ENCODE assay signal across 2 cellular contexts in the genomic region with DNA sequence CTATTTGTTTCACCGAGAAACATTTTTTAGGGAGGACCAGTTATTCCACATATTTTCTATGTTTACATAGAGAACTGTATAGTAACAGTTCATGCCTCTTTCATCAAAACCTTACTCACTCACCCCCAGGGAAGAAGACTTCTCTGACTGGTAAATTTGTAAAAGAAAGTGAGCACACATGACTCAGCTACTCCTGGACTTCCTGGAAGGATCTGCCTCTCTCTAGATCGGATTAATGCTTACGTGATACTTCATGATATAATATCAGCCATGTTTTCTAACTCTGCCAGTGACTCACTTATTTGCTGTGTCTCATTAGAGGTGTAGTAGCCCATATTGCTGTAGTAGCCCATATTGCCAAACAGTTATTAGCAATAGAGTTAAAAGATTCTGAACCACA.
TF ChIP-seq lines count a peak whose summit lies in the region.

No MANE protein-coding gene starts in this region.

TF ChIP-seq in A549, 52 proteins besides CTCF, POLR2A, EP300 and RAD21 (continued from another document and continues in another):
- TF ChIP-seq, protein P1, sequence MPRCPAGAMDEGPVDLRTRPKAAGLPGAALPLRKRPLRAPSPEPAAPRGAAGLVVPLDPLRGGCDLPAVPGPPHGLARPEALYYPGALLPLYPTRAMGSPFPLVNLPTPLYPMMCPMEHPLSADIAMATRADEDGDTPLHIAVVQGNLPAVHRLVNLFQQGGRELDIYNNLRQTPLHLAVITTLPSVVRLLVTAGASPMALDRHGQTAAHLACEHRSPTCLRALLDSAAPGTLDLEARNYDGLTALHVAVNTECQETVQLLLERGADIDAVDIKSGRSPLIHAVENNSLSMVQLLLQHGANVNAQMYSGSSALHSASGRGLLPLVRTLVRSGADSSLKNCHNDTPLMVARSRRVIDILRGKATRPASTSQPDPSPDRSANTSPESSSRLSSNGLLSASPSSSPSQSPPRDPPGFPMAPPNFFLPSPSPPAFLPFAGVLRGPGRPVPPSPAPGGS (IDR thresholded peaks at IDR 0.05): peak; percentile 85
- no peak for TF ChIP-seq TP53 (CRISPR knock-in tag; IDR thresholded peaks at IDR 0.05)
- TF ChIP-seq FOXS1 (CRISPR knock-in tag; IDR thresholded peaks at IDR 0.05): peak; percentile 90; the same call in 1 of the 2 replicates
- TF ChIP-seq JUNB (IDR thresholded peaks at IDR 0.05): peak; percentile 98
- 0 out of 2 replicates have a peak, but pooled peaks have one; percentile 40 for TF ChIP-seq HOXB5 (CRISPR knock-in tag; IDR thresholded peaks at IDR 0.05)
- TF ChIP-seq TFCP2L1 (CRISPR knock-in tag; IDR thresholded peaks at IDR 0.05): no peak
- no peak for TF ChIP-seq RCOR1 (IDR thresholded peaks at IDR 0.05; ENCODE audit: low read depth, low read length)
- TF ChIP-seq GATA3 (IDR thresholded peaks at IDR 0.05; ENCODE audit: borderline replicate concordance): peak; percentile 83
- peak; percentile 30 for TF ChIP-seq CHD2 (IDR thresholded peaks at IDR 0.05; ENCODE audit: low read length, partially characterized antibody)
- no peak for TF ChIP-seq HOXA7 (CRISPR knock-in tag; IDR thresholded peaks at IDR 0.05)
- TF ChIP-seq CBX2 (IDR thresholded peaks at IDR 0.05; ENCODE audit: borderline replicate concordance, low read depth): no peak
- TF ChIP-seq JUN (IDR thresholded peaks at IDR 0.05): peak; percentile 91 to 95
- TF ChIP-seq ESRRA (IDR thresholded peaks at IDR 0.05; ENCODE audit: borderline replicate concordance, low read length): no peak
- no peak for TF ChIP-seq NR3C1 (IDR thresholded peaks at IDR 0.05)
- TF ChIP-seq, protein P2, sequence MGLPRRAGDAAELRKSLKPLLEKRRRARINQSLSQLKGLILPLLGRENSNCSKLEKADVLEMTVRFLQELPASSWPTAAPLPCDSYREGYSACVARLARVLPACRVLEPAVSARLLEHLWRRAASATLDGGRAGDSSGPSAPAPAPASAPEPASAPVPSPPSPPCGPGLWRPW (IDR thresholded peaks at IDR 0.05): peak; percentile 61; the same call in 1 of the 2 replicates
- TF ChIP-seq RNF2 (IDR thresholded peaks at IDR 0.05; ENCODE audit: borderline replicate concordance, low read depth): no peak
- TF ChIP-seq ZFP36 (IDR thresholded peaks at IDR 0.05; ENCODE audit: borderline replicate concordance, partially characterized antibody): no peak
- TF ChIP-seq CBX8 (IDR thresholded peaks at IDR 0.05): no peak
- TF ChIP-seq FOSL2 (IDR thresholded peaks at IDR 0.05): peak; percentile 92
- peak; percentile 98 for TF ChIP-seq FOSL2 (CRISPR knock-in tag; IDR thresholded peaks at IDR 0.05)
- TF ChIP-seq EHF (CRISPR knock-in tag; IDR thresholded peaks at IDR 0.05): no peak; the same call in 1 of the 2 replicates
- peak; percentile 53 to 74; a peak in 3 of 4 replicates for TF ChIP-seq CEBPB (IDR thresholded peaks at IDR 0.05)
- TF ChIP-seq, protein P3, sequence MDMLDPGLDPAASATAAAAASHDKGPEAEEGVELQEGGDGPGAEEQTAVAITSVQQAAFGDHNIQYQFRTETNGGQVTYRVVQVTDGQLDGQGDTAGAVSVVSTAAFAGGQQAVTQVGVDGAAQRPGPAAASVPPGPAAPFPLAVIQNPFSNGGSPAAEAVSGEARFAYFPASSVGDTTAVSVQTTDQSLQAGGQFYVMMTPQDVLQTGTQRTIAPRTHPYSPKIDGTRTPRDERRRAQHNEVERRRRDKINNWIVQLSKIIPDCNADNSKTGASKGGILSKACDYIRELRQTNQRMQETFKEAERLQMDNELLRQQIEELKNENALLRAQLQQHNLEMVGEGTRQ (IDR thresholded peaks at IDR 0.05): no peak
- peak; percentile 99 for TF ChIP-seq MAFK (IDR thresholded peaks at IDR 0.05; ENCODE audit: partially characterized antibody)
- no peak for TF ChIP-seq HOXB13 (CRISPR knock-in tag; IDR thresholded peaks at IDR 0.05; ENCODE audit: low read depth)
- TF ChIP-seq ZC3H11A (IDR thresholded peaks at IDR 0.05): no peak
- TF ChIP-seq, protein P4, sequence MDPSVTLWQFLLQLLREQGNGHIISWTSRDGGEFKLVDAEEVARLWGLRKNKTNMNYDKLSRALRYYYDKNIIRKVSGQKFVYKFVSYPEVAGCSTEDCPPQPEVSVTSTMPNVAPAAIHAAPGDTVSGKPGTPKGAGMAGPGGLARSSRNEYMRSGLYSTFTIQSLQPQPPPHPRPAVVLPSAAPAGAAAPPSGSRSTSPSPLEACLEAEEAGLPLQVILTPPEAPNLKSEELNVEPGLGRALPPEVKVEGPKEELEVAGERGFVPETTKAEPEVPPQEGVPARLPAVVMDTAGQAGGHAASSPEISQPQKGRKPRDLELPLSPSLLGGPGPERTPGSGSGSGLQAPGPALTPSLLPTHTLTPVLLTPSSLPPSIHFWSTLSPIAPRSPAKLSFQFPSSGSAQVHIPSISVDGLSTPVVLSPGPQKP (IDR thresholded peaks at IDR 0.05; ENCODE audit: low read depth, low read length): no peak
- TF ChIP-seq, protein P5, sequence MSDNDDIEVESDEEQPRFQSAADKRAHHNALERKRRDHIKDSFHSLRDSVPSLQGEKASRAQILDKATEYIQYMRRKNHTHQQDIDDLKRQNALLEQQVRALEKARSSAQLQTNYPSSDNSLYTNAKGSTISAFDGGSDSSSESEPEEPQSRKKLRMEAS (IDR thresholded peaks at IDR 0.05): peak; percentile 64
- no peak for TF ChIP-seq POLR2AphosphoS2 (conservative IDR thresholded peaks at IDR 0.05; ENCODE audit: low read length)
- TF ChIP-seq NPAS2 (CRISPR knock-in tag; IDR thresholded peaks at IDR 0.05; ENCODE audit: borderline replicate concordance): no peak
- TF ChIP-seq SREBF2 (IDR thresholded peaks at IDR 0.05): no peak
- peak; percentile 80 for TF ChIP-seq NFE2L2 (conservative IDR thresholded peaks at IDR 0.05; ENCODE audit: low read length)
- TF ChIP-seq, protein P6, sequence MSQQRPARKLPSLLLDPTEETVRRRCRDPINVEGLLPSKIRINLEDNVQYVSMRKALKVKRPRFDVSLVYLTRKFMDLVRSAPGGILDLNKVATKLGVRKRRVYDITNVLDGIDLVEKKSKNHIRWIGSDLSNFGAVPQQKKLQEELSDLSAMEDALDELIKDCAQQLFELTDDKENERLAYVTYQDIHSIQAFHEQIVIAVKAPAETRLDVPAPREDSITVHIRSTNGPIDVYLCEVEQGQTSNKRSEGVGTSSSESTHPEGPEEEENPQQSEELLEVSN (IDR thresholded peaks at IDR 0.05; ENCODE audit: borderline replicate concordance, low read depth): no peak

TF ChIP-seq in K562, 482 proteins besides CTCF, POLR2A, EP300 and RAD21 (continued from another document):
- TF ChIP-seq, protein P7, sequence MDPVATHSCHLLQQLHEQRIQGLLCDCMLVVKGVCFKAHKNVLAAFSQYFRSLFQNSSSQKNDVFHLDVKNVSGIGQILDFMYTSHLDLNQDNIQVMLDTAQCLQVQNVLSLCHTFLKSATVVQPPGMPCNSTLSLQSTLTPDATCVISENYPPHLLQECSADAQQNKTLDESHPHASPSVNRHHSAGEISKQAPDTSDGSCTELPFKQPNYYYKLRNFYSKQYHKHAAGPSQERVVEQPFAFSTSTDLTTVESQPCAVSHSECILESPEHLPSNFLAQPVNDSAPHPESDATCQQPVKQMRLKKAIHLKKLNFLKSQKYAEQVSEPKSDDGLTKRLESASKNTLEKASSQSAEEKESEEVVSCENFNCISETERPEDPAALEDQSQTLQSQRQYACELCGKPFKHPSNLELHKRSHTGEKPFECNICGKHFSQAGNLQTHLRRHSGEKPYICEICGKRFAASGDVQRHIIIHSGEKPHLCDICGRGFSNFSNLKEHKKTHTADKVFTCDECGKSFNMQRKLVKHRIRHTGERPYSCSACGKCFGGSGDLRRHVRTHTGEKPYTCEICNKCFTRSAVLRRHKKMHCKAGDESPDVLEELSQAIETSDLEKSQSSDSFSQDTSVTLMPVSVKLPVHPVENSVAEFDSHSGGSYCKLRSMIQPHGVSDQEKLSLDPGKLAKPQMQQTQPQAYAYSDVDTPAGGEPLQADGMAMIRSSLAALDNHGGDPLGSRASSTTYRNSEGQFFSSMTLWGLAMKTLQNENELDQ (CRISPR knock-in tag; IDR thresholded peaks at IDR 0.05; ENCODE audit: borderline replicate concordance): no peak
- TF ChIP-seq FOXP1 (CRISPR knock-in tag; IDR thresholded peaks at IDR 0.05) (no peak), MAFG (tag; conservative IDR thresholded peaks at IDR 0.05) (0 out of 2 replicates have a peak, but pooled peaks have one; percentile 11), ZFP1 (CRISPR knock-in tag; IDR thresholded peaks at IDR 0.05) (no peak), NFE2 (IDR thresholded peaks at IDR 0.05; ENCODE audit: low read depth) (peak; percentile 61), MTA1 (IDR thresholded peaks at IDR 0.05; ENCODE audit: borderline replicate concordance) (no peak), JUN (IDR thresholded peaks at IDR 0.05; ENCODE audit: borderline replicate concordance, low read depth, low read length) (no peak), JUN (CRISPR knock-in tag; IDR thresholded peaks at IDR 0.05; ENCODE audit: borderline replicate concordance) (no peak), HMGN3 (IDR thresholded peaks at IDR 0.05; ENCODE audit: borderline replicate concordance, extremely low read depth, insufficient read length, low read depth, low read length) (no peak), C11orf30 (IDR thresholded peaks at IDR 0.05; ENCODE audit: low read depth) (0 out of 2 replicates have a peak, but pooled peaks have one; percentile 36), ZNF316 (IDR thresholded peaks at IDR 0.05) (peak; percentile 40; the same call in 1 of the 2 replicates), ZNF146 (CRISPR knock-in tag; IDR thresholded peaks at IDR 0.05; ENCODE audit: unreplicated experiment) (no peak), NEUROD1 (IDR thresholded peaks at IDR 0.05; ENCODE audit: borderline replicate concordance, low read depth, low read length, partially characterized antibody) (no peak), CC2D1A (IDR thresholded peaks at IDR 0.05) (peak; percentile 37; the same call in 1 of the 2 replicates), CHCHD3 (CRISPR knock-in tag; IDR thresholded peaks at IDR 0.05) (no peak)
- TF ChIP-seq, protein P8, sequence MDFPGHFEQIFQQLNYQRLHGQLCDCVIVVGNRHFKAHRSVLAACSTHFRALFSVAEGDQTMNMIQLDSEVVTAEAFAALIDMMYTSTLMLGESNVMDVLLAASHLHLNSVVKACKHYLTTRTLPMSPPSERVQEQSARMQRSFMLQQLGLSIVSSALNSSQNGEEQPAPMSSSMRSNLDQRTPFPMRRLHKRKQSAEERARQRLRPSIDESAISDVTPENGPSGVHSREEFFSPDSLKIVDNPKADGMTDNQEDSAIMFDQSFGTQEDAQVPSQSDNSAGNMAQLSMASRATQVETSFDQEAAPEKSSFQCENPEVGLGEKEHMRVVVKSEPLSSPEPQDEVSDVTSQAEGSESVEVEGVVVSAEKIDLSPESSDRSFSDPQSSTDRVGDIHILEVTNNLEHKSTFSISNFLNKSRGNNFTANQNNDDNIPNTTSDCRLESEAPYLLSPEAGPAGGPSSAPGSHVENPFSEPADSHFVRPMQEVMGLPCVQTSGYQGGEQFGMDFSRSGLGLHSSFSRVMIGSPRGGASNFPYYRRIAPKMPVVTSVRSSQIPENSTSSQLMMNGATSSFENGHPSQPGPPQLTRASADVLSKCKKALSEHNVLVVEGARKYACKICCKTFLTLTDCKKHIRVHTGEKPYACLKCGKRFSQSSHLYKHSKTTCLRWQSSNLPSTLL (IDR thresholded peaks at IDR 0.05): peak; percentile 46; the same call in 1 of the 2 replicates
- TF ChIP-seq, protein P9, sequence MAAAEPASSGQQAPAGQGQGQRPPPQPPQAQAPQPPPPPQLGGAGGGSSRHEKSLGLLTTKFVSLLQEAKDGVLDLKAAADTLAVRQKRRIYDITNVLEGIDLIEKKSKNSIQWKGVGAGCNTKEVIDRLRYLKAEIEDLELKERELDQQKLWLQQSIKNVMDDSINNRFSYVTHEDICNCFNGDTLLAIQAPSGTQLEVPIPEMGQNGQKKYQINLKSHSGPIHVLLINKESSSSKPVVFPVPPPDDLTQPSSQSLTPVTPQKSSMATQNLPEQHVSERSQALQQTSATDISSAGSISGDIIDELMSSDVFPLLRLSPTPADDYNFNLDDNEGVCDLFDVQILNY (CRISPR knock-in tag; IDR thresholded peaks at IDR 0.05): no peak
